In the genomic region with DNA sequence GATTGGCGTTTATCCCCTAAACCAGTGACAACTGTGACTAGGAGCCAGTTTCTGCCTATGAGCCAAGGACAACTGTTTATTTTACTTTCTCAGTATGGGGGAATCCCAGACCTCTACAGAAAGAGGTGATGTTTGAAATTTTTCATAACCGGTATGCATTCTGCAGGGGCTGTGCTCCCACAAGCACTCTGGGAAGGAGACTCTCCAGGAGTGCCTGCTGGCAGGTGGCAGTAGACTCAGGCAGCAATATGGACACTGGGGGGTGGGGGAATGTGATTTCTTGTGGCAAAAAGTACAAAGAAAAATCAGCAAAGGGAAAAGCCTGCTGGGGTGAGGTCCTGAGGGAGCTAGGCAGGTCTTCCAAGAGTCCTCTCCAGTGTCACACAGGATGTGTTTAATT, we compare ENCODE assay signal across 29 cellular contexts. TPM values are rescaled to one million over a fixed set of nuclear protein-coding genes. Genes with fewer than 3 reads are reported as not detected.
"Had no signal": no experiment of that assay in that cellular context is flagged by ENCODE, and none has a peak within 500 bp of the region (broad histone marks: within the 10 kb centered on the region; RNA-seq: fewer than 3 reads in every experiment).

No MANE protein-coding gene starts in this region.

- H3K27me3 ChIP-seq: ascending aorta, brain microvascular endothelial cell, ovary, sigmoid colon, uterus had no signal

- H3K4me1 ChIP-seq: uterus had no signal

- H3K4me3 ChIP-seq: ascending aorta, ovary, sigmoid colon, thoracic aorta, uterus had no signal

- H3K9me3 ChIP-seq: ascending aorta, ovary, sigmoid colon, thoracic aorta, uterus had no signal

- DNase-seq: activated B cell treated with CpG ODN at 0.5 μM for 24 hours; activated CD4-positive, alpha-beta T cell treated with anti-CD3 and anti-CD28 coated beads, Interleukin-2, amount 50 U/mL, for 4 hours; activated naive CD4-positive, alpha-beta T cell treated with anti-CD3 and anti-CD28 coated beads, Interleukin-2, amount 10 ng/mL, durations not matched to agents 7 days and 5 days; activated naive CD8-positive, alpha-beta T cell treated with anti-CD3 and anti-CD28 coated beads, Interleukin-2, amount 10 ng/mL, durations not matched to agents 7 days and 5 days; activated T-cell treated with anti-CD3 and anti-CD28 coated beads for 4 hours; activated T-cell treated with anti-CD3 and anti-CD28 coated beads, Interleukin-2, amount 50 U/mL, for 72 hours; brain microvascular endothelial cell; cortex of kidney; foreskin fibroblast; head of caudate nucleus; hippocampal formation; left cardiac atrium; left ventricle myocardium superior; naive B cell; nephron progenitor cell; ovary; sigmoid colon; small intestine; stimulated activated CD4-positive, alpha-beta T cell treated with anti-CD3 and anti-CD28 coated beads, Interleukin-4, amount 100 ng/mL, for 24 hours; uterus had no signal

- H3K27ac ChIP-seq: ascending aorta, brain microvascular endothelial cell, ovary, sigmoid colon, thoracic aorta, uterus had no signal

- H3K36me3 ChIP-seq: ascending aorta, brain microvascular endothelial cell, ovary, sigmoid colon, thoracic aorta, uterus had no signal

- ATAC-seq: activated T-cell treated with anti-CD3 and anti-CD28 coated beads, Interleukin-2, amount 50 U/mL, for 72 hours; esophagus mucosa; left cardiac atrium; left ventricle myocardium superior; stimulated activated effector memory CD8-positive, alpha-beta T cell treated with anti-CD3 and anti-CD28 coated beads, Interleukin-12 subunit alpha, Interleukin-12 subunit beta, amount 100 ng/mL, for 72 hours had no signal

RNA-seq across cellular contexts. Expression of gene TGM4, which starts 5.9 kb away (rescaled TPM):
- total RNA-seq: activated B cell treated with CpG ODN at 0.5 μM for 24 hours; activated naive CD8-positive, alpha-beta T cell treated with anti-CD3 and anti-CD28 coated beads, Interleukin-2, amount 10 ng/mL, durations not matched to agents 7 days and 5 days; activated T-cell treated with anti-CD3 and anti-CD28 coated beads, Interleukin-2, amount 50 U/mL, for 72 hours; ascending aorta; cardiac septum; cerebellum; esophagus mucosa; left cardiac atrium; left ventricle myocardium superior; lung microvascular endothelial cell; ovary; progenitor cell of endocrine pancreas; sigmoid colon; subcutaneous adipose tissue; thoracic aorta; uterus had no signal

RNA-seq across cellular contexts. Expression of gene TMEM42, which starts 18.6 kb away (rescaled TPM):
- total RNA-seq: ascending aorta had no signal
